ENCODE assay signal across 10 cellular contexts in the genomic region with DNA sequence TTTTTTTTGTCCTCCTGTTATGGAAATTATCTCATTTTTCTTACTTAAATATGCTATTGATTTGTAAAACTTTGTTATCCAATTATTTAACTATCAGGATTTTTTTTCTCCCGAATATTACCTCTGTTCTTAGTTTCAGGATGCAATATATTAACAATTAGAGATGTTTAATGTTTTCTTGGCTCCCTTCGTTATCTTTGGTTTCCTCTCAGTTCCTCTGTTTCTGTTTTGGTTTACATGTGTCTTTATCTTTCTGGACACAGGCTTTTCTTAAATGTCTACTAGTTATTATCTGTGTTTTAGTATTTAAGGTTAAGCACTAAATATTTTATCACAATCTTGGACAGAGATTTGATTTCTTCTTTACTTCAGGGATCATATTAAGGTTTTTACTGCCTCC.
"Had no signal": no experiment of that assay in that cellular context is flagged by ENCODE, and none has a peak within 500 bp of the region (broad histone marks: within the 10 kb centered on the region; RNA-seq: fewer than 3 reads in every experiment).

No MANE protein-coding gene starts in this region.

- H3K4me1 Mint-ChIP-seq: GM23338, H9 had no signal

- H3K27ac ChIP-seq: GM23248 had no signal

- H3K4me2 ChIP-seq: GM23338 had no signal

- H3K9me3 Mint-ChIP-seq: GM23338, H9 had no signal

- H3K36me3 ChIP-seq: HAP-1 had no signal

- H3K4me3 ChIP-seq: GM23248, GM23338, HAP-1 had no signal

- H2AFZ ChIP-seq: GM23248 had no signal

- H3K27ac Mint-ChIP-seq: GM23338, H9, HFFc6 had no signal

- FAIRE-seq: H1 had no signal

- DNase-seq: GM23248, GOT3, H7, H9, HCEC 1CT, HFFc6 had no signal

- ATAC-seq: GM23338, HCT116 had no signal

- H3K9ac ChIP-seq: GM23248 had no signal

- H3K9me3 ChIP-seq: HAP-1 had no signal

- H3K4me3 Mint-ChIP-seq: GM23338, H9, HFFc6 had no signal

- H3K4me1 ChIP-seq: HAP-1 had no signal
